In genomic region chr20:10063482-10063881, GRCh38 we compare ENCODE assay signal across 2 cellular contexts.
TF ChIP-seq lines count a peak whose summit lies in the region.

No MANE protein-coding gene starts in this region.

TF ChIP-seq in GM23338, 12 proteins besides CTCF, POLR2A, EP300 and RAD21 (continued from another document):
- TF ChIP-seq ZNF462 (CRISPR knock-in tag; IDR thresholded peaks at IDR 0.05) (no peak), REST (IDR thresholded peaks at IDR 0.05; ENCODE audit: unreplicated experiment) (no peak), ZNF114 (CRISPR knock-in tag; IDR thresholded peaks at IDR 0.05) (no peak), STAT1 (IDR thresholded peaks at IDR 0.05; ENCODE audit: unreplicated experiment) (no peak), ZNF331 (CRISPR knock-in tag; IDR thresholded peaks at IDR 0.05; ENCODE audit: low read depth) (no peak), EZH2 (IDR thresholded peaks at IDR 0.05; ENCODE audit: low read depth, unreplicated experiment) (no peak)
TF ChIP-seq in GM23338: peak in this region for 0.

TF ChIP-seq in H1, 55 proteins besides CTCF, POLR2A, EP300 and RAD21:
- TF ChIP-seq SIRT6 (IDR thresholded peaks at IDR 0.05; ENCODE audit: low read length) (no peak), BACH1 (IDR thresholded peaks at IDR 0.05; ENCODE audit: low read length) (no peak), NRF1 (IDR thresholded peaks at IDR 0.05; ENCODE audit: low read depth, low read length) (no peak), CBX5 (IDR thresholded peaks at IDR 0.05; ENCODE audit: low read depth, low read length) (no peak), EGR1 (IDR thresholded peaks at IDR 0.05; ENCODE audit: borderline replicate concordance, low read depth, low read length) (no peak), TAF7 (optimal IDR thresholded peaks at IDR 0.05; ENCODE audit: borderline replicate concordance, low read depth, low read length) (no peak), KDM4A (IDR thresholded peaks at IDR 0.05; ENCODE audit: low read depth, low read length, severe bottlenecking) (no peak), SP4 (IDR thresholded peaks at IDR 0.05; ENCODE audit: low read length) (no peak), RXRA (IDR thresholded peaks at IDR 0.05; ENCODE audit: insufficient read depth, low read depth, low read length) (no peak), CTBP2 (IDR thresholded peaks at IDR 0.05; ENCODE audit: borderline replicate concordance, insufficient read depth, insufficient read length, low read length) (no peak), BCL11A (IDR thresholded peaks at IDR 0.05; ENCODE audit: low read depth in 2 of 2, low read length in 2 of 2) (no peak), MAFK (IDR thresholded peaks at IDR 0.05; ENCODE audit: low read depth, low read length) (no peak), JUN (IDR thresholded peaks at IDR 0.05; ENCODE audit: low read depth, low read length) (no peak), POLR2AphosphoS5 (IDR thresholded peaks at IDR 0.05; ENCODE audit: low read depth, low read length) (no peak), SAP30 (IDR thresholded peaks at IDR 0.05; ENCODE audit: insufficient read depth, insufficient replicate concordance, low read length) (no peak), TAF1 (IDR thresholded peaks at IDR 0.05; ENCODE audit: low read depth, low read length) (no peak), GTF2F1 (IDR thresholded peaks at IDR 0.05; ENCODE audit: borderline replicate concordance, low read depth, low read length) (no peak), ASH2L (IDR thresholded peaks at IDR 0.05; ENCODE audit: low read length) (no peak)
